In the genomic region with DNA sequence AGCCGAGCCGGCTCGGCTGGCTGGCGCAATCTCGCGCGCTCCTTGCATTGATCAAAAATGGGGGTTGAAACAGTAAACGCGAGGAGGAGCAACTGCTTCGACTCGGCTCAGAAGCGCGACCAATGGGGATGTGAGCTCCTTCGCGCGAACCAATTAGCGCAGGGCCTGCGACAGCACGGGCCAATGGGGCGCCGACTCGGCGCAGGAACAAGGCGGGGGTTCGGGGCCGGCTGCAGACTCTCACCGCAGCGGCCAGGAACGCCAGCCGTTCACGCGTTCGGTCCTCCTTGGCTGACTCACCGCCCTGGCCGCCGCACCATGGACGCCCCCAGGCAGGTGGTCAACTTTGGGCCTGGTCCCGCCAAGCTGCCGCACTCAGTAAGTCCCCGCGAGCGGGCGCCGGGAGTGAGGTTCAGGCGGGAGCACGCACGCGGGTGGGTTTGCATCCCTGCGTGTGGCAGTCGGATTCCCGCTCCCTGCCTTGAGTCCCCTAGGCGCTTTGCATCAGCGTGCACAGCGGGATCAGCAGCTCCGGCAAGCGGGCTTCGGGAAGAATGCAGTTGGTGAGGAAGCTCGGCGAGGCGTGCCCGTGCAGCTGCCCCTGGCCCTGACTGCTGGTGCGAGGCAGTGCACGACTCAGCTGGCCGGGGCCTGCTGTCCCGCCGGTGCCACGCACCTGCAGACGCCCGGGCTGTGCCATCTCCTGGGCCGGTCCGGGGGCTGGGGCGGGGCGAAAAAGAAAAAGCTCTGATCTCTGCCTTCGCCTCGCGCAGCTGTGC, we compare ENCODE assay signal across 8 cellular contexts. TPM values are rescaled to one million over a fixed set of nuclear protein-coding genes. Genes with fewer than 3 reads are reported as not detected.
DNase-seq lines count a peak whose midpoint lies in the region; ATAC-seq and TF ChIP-seq lines count a peak whose summit lies in the region.

Gene PSAT1, plus strand, starts transcription at position 233 of the 779 bp plus-strand sequence. Its CDS starts 86 bp downstream, at position 319.

- peak; percentile 97 for ATAC-seq in HG03432 (IDR thresholded peaks at IDR 0.05; ENCODE audit: unreplicated experiment)

- no peaks in the 10 kb centered on the region for H3K27me3 Mint-ChIP-seq in chondrocyte (ENCODE audit: low read depth)

- H3K9me3 Mint-ChIP-seq in chondrocyte (ENCODE audit: low read depth): no peaks in the 10 kb centered on the region

- H3K36me3 Mint-ChIP-seq in chondrocyte (ENCODE audit: low read depth): peaks cover 9% of the 10 kb centered on the region

- peak; percentile 42 for TF ChIP-seq POLR2A in GM19193 (IDR thresholded peaks at IDR 0.05; ENCODE audit: extremely low read depth, insufficient read depth, insufficient read length)

- H3K4me1 Mint-ChIP-seq in chondrocyte (ENCODE audit: low read depth): peaks cover 46% of the 10 kb centered on the region

- H3K4me3 Mint-ChIP-seq in chondrocyte (ENCODE audit: unreplicated experiment): peak within 1 kb of the TSS; percentile 91

- DNase-seq in AG10803 (ENCODE audit: low read depth): peak; percentile 98
- peak; percentile 94 for DNase-seq in NCI-H510A (lab: John Stamatoyannopoulos, UW)
- DNase-seq in activated CD4-positive, alpha-beta T cell treated with anti-CD3 and anti-CD28 coated beads for 1 hour: peak; percentile 84
- DNase-seq in chondrocyte (ENCODE audit: low spot score): peak; percentile 94
- peak; percentile 90 for DNase-seq in kidney glomerular epithelial cell (lab: John Stamatoyannopoulos, UW)
- DNase-seq in stimulated activated CD4-positive, alpha-beta T cell treated with anti-CD3 and anti-CD28 coated beads, Interleukin-15, amount 100 ng/mL, for 48 hours (ENCODE audit: low read depth in 2 of 2): peak; percentile 85 to 90

- H3K27ac Mint-ChIP-seq in chondrocyte (ENCODE audit: unreplicated experiment): peak within 1 kb of the TSS; percentile 99

- TF ChIP-seq CTCF in AG10803 (conservative IDR thresholded peaks at IDR 0.05; ENCODE audit: low read length) (no peak), chondrocyte (IDR thresholded peaks at IDR 0.05) (peak; percentile 42)

- H3K4me3 ChIP-seq in AG10803 (ENCODE audit: low read length): peak within 1 kb of the TSS; percentile 100

RNA-seq across cellular contexts. Expression of gene PSAT1, which starts in this region (rescaled TPM):
- total RNA-seq in chondrocyte: 45.0 to 302 TPM (median 299 TPM) in 3 replicates

Comparison
In these comparisons a context has a peak if more than half of its experiments do, and no peak if none do; other contexts are left out.
1. Peak in every context shown above with its lines: DNase-seq, ATAC-seq and H3K4me3 ChIP-seq.